ENCODE assay signal across 15 cellular contexts in genomic region chr10:84214046-84214572, GRCh38. TPM values are rescaled to one million over a fixed set of nuclear protein-coding genes. Genes with fewer than 3 reads are reported as not detected.
DNase-seq lines count a peak whose midpoint lies in the region; ATAC-seq and TF ChIP-seq lines count a peak whose summit lies in the region.
"Had no signal": no experiment of that assay in that cellular context is flagged by ENCODE, and none has a peak within 500 bp of the region (broad histone marks: within the 10 kb centered on the region; RNA-seq: fewer than 3 reads in every experiment).

No MANE protein-coding gene starts in this region.

- no peak overlapping the region for H3K27ac ChIP-seq in OCI-LY3 (ENCODE audit: low read length)
- H3K27ac ChIP-seq in naive thymus-derived CD4-positive, alpha-beta T cell (ENCODE audit: low read depth, low read length), result no peak overlapping the region
- H3K27ac ChIP-seq: thoracic aorta had no signal

- peaks cover 0 to 10% (median 4%) of the 10 kb centered on the region in 5 donors for H3K27me3 Mint-ChIP-seq in naive thymus-derived CD4-positive, alpha-beta T cell

- H3K4me3 ChIP-seq in OCI-LY3 (ENCODE audit: low read length) (peak overlapping the region; percentile 70), BE2C (ENCODE audit: low read depth, low read length) (no peak overlapping the region)
- no peak overlapping the region for H3K4me3 ChIP-seq in naive thymus-derived CD4-positive, alpha-beta T cell (ENCODE audit: low read length)
- H3K4me3 ChIP-seq: thoracic aorta had no signal

- TF ChIP-seq CTCF in OCI-LY3 (IDR thresholded peaks at IDR 0.05; ENCODE audit: low read depth, low read length) (no peak), BE2C (IDR thresholded peaks at IDR 0.05; ENCODE audit: low read depth, low read length) (no peak)

- H3K4me1 Mint-ChIP-seq in naive thymus-derived CD4-positive, alpha-beta T cell, result peaks cover 0 to 6% (median 0%) of the 10 kb centered on the region in 7 donors

- peak overlapping the region in 4 of 10 donors; percentile 11 to 51 (median 50) for H3K4me3 Mint-ChIP-seq in naive thymus-derived CD4-positive, alpha-beta T cell

- peak overlapping the region; percentile 80 for H2AFZ ChIP-seq in OCI-LY3 (ENCODE audit: low read depth, low read length)

- H3K36me3 Mint-ChIP-seq in naive thymus-derived CD4-positive, alpha-beta T cell, result no peaks in the 10 kb centered on the region

- 0 out of 2 replicates have a peak, but pooled peaks cover under 1% of the 10 kb centered on the region for H3K9me3 ChIP-seq in OCI-LY3 (ENCODE audit: insufficient read depth, low read length)
- no peaks in the 10 kb centered on the region for H3K9me3 ChIP-seq in naive thymus-derived CD4-positive, alpha-beta T cell (ENCODE audit: control insufficient read depth in 2 of 3, low read length in 3 of 3)
- H3K9me3 ChIP-seq in BE2C, result no peaks in the 10 kb centered on the region
- H3K9me3 ChIP-seq: thoracic aorta had no signal

- H3K4me2 ChIP-seq in OCI-LY3 (ENCODE audit: low read length), result peak overlapping the region; percentile 70

- CTCF ChIA-PET in naive thymus-derived CD4-positive, alpha-beta T cell (lab: Charles Lee), result interaction anchor here (0.6 to 2.3 kb wide), 3 partner anchors 8 to 75 kb away, joined by 3 to 10 read pairs (median 4); no protein-coding TSS in a partner anchor

- intact Hi-C loops in naive thymus-derived CD4-positive, alpha-beta T cell (cut with micrococcal nuclease), result loop anchor here (2.0 kb wide), 1 partner anchor 65 kb away; no protein-coding TSS in a partner anchor

- ATAC-seq in GM18498 (IDR thresholded peaks at IDR 0.05; ENCODE audit: unreplicated experiment) (peak; percentile 10), GM21576 (IDR thresholded peaks at IDR 0.05; ENCODE audit: unreplicated experiment) (peak; percentile 26)
- ATAC-seq in naive thymus-derived CD4-positive, alpha-beta T cell, result peak; percentile 11

- peak overlapping the region; percentile 31; the same call in 1 of the 2 replicates for H3K9ac ChIP-seq in OCI-LY3 (ENCODE audit: low read length)

- DNase-seq in naive thymus-derived CD4-positive, alpha-beta T cell, result no peak
- no peak for DNase-seq in retina
- no peak for DNase-seq in hepatic stellate cell (ENCODE audit: low spot score)
- DNase-seq in BE2C, result no peak
- DNase-seq: COR-L47, GOT3, IMR-90, NCI-H510A treated with DMSO at 0.1 percent for 48 hours, Right ventricle myocardium superior had no signal

- no peaks in the 10 kb centered on the region for H3K9me3 Mint-ChIP-seq in naive thymus-derived CD4-positive, alpha-beta T cell

- 0 out of 2 replicates have a peak, but pooled peaks cover 4% of the 10 kb centered on the region for H3K4me1 ChIP-seq in OCI-LY3 (ENCODE audit: low read length)
- H3K4me1 ChIP-seq in naive thymus-derived CD4-positive, alpha-beta T cell (ENCODE audit: control insufficient read depth in 2 of 2, insufficient read depth in 2 of 2, low read length in 2 of 2), result no peaks in the 10 kb centered on the region
- no peaks in the 10 kb centered on the region for H3K4me1 ChIP-seq in BE2C

- H3K79me2 ChIP-seq in OCI-LY3 (ENCODE audit: low read length), result no peaks in the 10 kb centered on the region

- POLR2A ChIA-PET in naive thymus-derived CD4-positive, alpha-beta T cell (lab: Charles Lee), result no interaction called here

- H3K36me3 ChIP-seq in OCI-LY3 (replicated peaks; ENCODE audit: low read depth, low read length) (no peaks in the 10 kb centered on the region), BE2C (no peaks in the 10 kb centered on the region)
- H3K36me3 ChIP-seq in naive thymus-derived CD4-positive, alpha-beta T cell (ENCODE audit: control insufficient read depth in 2 of 3, insufficient read depth in 3 of 3, low read length in 3 of 3), result no peaks in the 10 kb centered on the region
- H3K36me3 ChIP-seq: thoracic aorta had no signal

- no peaks in the 10 kb centered on the region for H4K20me1 ChIP-seq in OCI-LY3 (ENCODE audit: insufficient read depth, low read length)

- H3K27me3 ChIP-seq in OCI-LY3 (ENCODE audit: low read depth, low read length) (no peaks in the 10 kb centered on the region), BE2C (no peaks in the 10 kb centered on the region)
- H3K27me3 ChIP-seq in naive thymus-derived CD4-positive, alpha-beta T cell (ENCODE audit: control insufficient read depth in 2 of 2, insufficient read depth in 2 of 2, low read length in 2 of 2), result no peaks in the 10 kb centered on the region

- no peak overlapping the region for H3K27ac Mint-ChIP-seq in naive thymus-derived CD4-positive, alpha-beta T cell

RNA-seq across cellular contexts. Expression of gene LRIT2, which starts 11.2 kb away (rescaled TPM):
- not detected for total RNA-seq in naive thymus-derived CD4-positive, alpha-beta T cell
- not detected for polyA plus RNA-seq in naive thymus-derived CD4-positive, alpha-beta T cell
- polyA plus RNA-seq in BE2C (2012; ENCODE audit: insufficient read depth, insufficient read length, low read depth), result not detected
- total RNA-seq: dermis blood vessel endothelial cell, IMR-90, Right ventricle myocardium superior, thoracic aorta had no signal
- polyA plus RNA-seq: IMR-90, small intestine had no signal

RNA-seq across cellular contexts. Expression of gene CDHR1, which starts 19.8 kb away (rescaled TPM):
- total RNA-seq in naive thymus-derived CD4-positive, alpha-beta T cell, result 1 to 10 TPM in 1 of 5 experiments, under 1 TPM in 3, not detected in 1; 0.15 to 1.6 (median 0.43) TPM
- polyA plus RNA-seq in naive thymus-derived CD4-positive, alpha-beta T cell, result under 1 TPM in 1 of 2 donors, not detected in 1; 0.16 TPM
- 0.48 TPM for polyA plus RNA-seq in BE2C (2012; ENCODE audit: insufficient read depth, insufficient read length, low read depth)
- total RNA-seq: IMR-90 had no signal
- polyA plus RNA-seq: IMR-90 had no signal

RNA-seq across cellular contexts. Expression of gene LRIT1, which starts 27.2 kb away (rescaled TPM):
- total RNA-seq in naive thymus-derived CD4-positive, alpha-beta T cell, result not detected
- not detected for polyA plus RNA-seq in naive thymus-derived CD4-positive, alpha-beta T cell
- not detected for polyA plus RNA-seq in BE2C (2012; ENCODE audit: insufficient read depth, insufficient read length, low read depth)
- total RNA-seq: dermis blood vessel endothelial cell, IMR-90, thoracic aorta had no signal
- polyA plus RNA-seq: IMR-90, small intestine had no signal

RNA-seq across cellular contexts. Expression of gene RGR, which starts 30.7 kb away (rescaled TPM):
- not detected for total RNA-seq in naive thymus-derived CD4-positive, alpha-beta T cell
- polyA plus RNA-seq in naive thymus-derived CD4-positive, alpha-beta T cell, result not detected
- not detected for polyA plus RNA-seq in BE2C (2012; ENCODE audit: insufficient read depth, insufficient read length, low read depth)
- total RNA-seq: dermis blood vessel endothelial cell, IMR-90, thoracic aorta had no signal
- polyA plus RNA-seq: IMR-90 had no signal

RNA-seq across cellular contexts. Expression of gene GPR15LG, which starts 40.5 kb away (rescaled TPM):
- not detected for total RNA-seq in naive thymus-derived CD4-positive, alpha-beta T cell
- polyA plus RNA-seq in naive thymus-derived CD4-positive, alpha-beta T cell, result not detected
- polyA plus RNA-seq in BE2C (2012; ENCODE audit: insufficient read depth, insufficient read length, low read depth), result not detected
- total RNA-seq: dermis blood vessel endothelial cell, IMR-90, Right ventricle myocardium superior, thoracic aorta had no signal
- polyA plus RNA-seq: IMR-90, small intestine had no signal
